ENCODE assay signal across 20 cellular contexts in genomic region chr17:12769981-12770380, GRCh38. TPM values are rescaled to one million over a fixed set of nuclear protein-coding genes. Genes with fewer than 3 reads are reported as not detected.
DNase-seq lines count a peak whose midpoint lies in the region; ATAC-seq and TF ChIP-seq lines count a peak whose summit lies in the region.
"Had no signal": no experiment of that assay in that cellular context is flagged by ENCODE, and none has a peak within 500 bp of the region (broad histone marks: within the 10 kb centered on the region; RNA-seq: fewer than 3 reads in every experiment).

No MANE protein-coding gene starts in this region.

- no peaks in the 10 kb centered on the region for H3K4me1 ChIP-seq in cardiac muscle cell (ENCODE audit: low read depth)
- H3K4me1 ChIP-seq in GM23248 (ENCODE audit: insufficient read depth), result no peaks in the 10 kb centered on the region
- no peaks in the 10 kb centered on the region for H3K4me1 ChIP-seq in endodermal cell (ENCODE audit: control insufficient read depth, insufficient read depth, low read length)

- no peaks in the 10 kb centered on the region for H3F3A ChIP-seq in GM23248 (ENCODE audit: insufficient read depth)

- no peaks in the 10 kb centered on the region for H3K27me3 Mint-ChIP-seq in endodermal cell (ENCODE audit: insufficient read depth)

- no peak overlapping the region for H2AFZ ChIP-seq in GM23248

- H3K79me2 ChIP-seq in GM23248 (ENCODE audit: insufficient read depth), result no peaks in the 10 kb centered on the region

- H3K4me1 Mint-ChIP-seq in endodermal cell, result no peaks in the 10 kb centered on the region
- H3K4me1 Mint-ChIP-seq: CD4-positive, alpha-beta memory T cell had no signal

- H3K9ac ChIP-seq in GM23248 (no peak overlapping the region), endodermal cell (ENCODE audit: extremely low read depth, low read length, poor library complexity, severe bottlenecking) (no peak overlapping the region)

- no peaks in the 10 kb centered on the region for H3K9me3 ChIP-seq in cardiac muscle cell (ENCODE audit: low read depth)
- no peaks in the 10 kb centered on the region for H3K9me3 ChIP-seq in GM23248 (ENCODE audit: low read depth)
- no peaks in the 10 kb centered on the region for H3K9me3 ChIP-seq in endodermal cell (ENCODE audit: control insufficient read depth, low read length)
- H3K9me3 ChIP-seq: A549 had no signal

- 73 to 80% methylated on average over 6 of the region's 6 CpGs for WGBS in GM23248 (ENCODE audit: low coverage in 1 of 2, low lambda C conversion rate in 2 of 2, missing lambda C conversion rate in 2 of 2), 2 experiments
- WGBS in endodermal cell (ENCODE audit: insufficient coverage in 1 of 2, insufficient read length in 1 of 2), 2 experiments, result 90 to 92% methylated on average over 6 of the region's 6 CpGs

- no peak overlapping the region for H3K4me2 ChIP-seq in GM23248 (ENCODE audit: unreplicated experiment)
- H3K4me2 ChIP-seq: A549 had no signal

- no peaks in the 10 kb centered on the region for H3K9me2 ChIP-seq in GM23248 (ENCODE audit: insufficient read depth)

- H3K27ac ChIP-seq in cardiac muscle cell, result peak overlapping the region; percentile 25
- no peak overlapping the region for H3K27ac ChIP-seq in GM23248
- H3K27ac ChIP-seq in endodermal cell (ENCODE audit: low read depth, low read length), result no peak overlapping the region
- H3K27ac ChIP-seq: 22Rv1, A549 had no signal

- DNase-seq in cardiac muscle cell (ENCODE audit: low read depth in 1 of 2, low spot score in 1 of 2) (no peak), Right ventricle myocardium inferior (ENCODE audit: missing footprints) (no peak), GM23248 (peak; percentile 26), M059J (ENCODE audit: low read depth) (peak; percentile 24), activated gamma-delta T cell (lab: John Stamatoyannopoulos, UW) (no peak), endodermal cell (no peak), putamen (ENCODE audit: low spot score) (no peak), A172 (ENCODE audit: low spot score) (no peak)
- DNase-seq: ACHN; C1 segment of cervical spinal cord; Calu3; CD4-positive, alpha-beta memory T cell; COR-L47; DMS53; DMS79 treated with DMSO at 0.1 percent for 48 hours; GF-D8; H7; HCEC 1CT had no signal

- H3K9me3 Mint-ChIP-seq in endodermal cell, result no peaks in the 10 kb centered on the region

- no peaks in the 10 kb centered on the region for H4K20me1 ChIP-seq in GM23248 (ENCODE audit: insufficient read depth)

- H3K4me3 ChIP-seq in cardiac muscle cell (no peak overlapping the region), GM23248 (no peak overlapping the region), endodermal cell (ENCODE audit: low read length) (no peak overlapping the region)
- H3K4me3 ChIP-seq: A549 had no signal

- H3K36me3 ChIP-seq in cardiac muscle cell, result peaks cover 8% of the 10 kb centered on the region
- H3K36me3 ChIP-seq in GM23248 (ENCODE audit: low read depth), result no peaks in the 10 kb centered on the region
- H3K36me3 ChIP-seq in endodermal cell (ENCODE audit: control insufficient read depth, insufficient read depth, low read length), result no peaks in the 10 kb centered on the region

- no peak overlapping the region for H3K27ac Mint-ChIP-seq in endodermal cell
- H3K27ac Mint-ChIP-seq: CD4-positive, alpha-beta memory T cell had no signal

- ATAC-seq in Right ventricle myocardium inferior, result no peak
- ATAC-seq: A549 had no signal

- TF ChIP-seq CTCF in cardiac muscle cell (IDR thresholded peaks at IDR 0.05; ENCODE audit: low read depth, low read length) (no peak), endodermal cell (conservative IDR thresholded peaks at IDR 0.05) (no peak)

- no peak overlapping the region for H3K4me3 Mint-ChIP-seq in endodermal cell
- H3K4me3 Mint-ChIP-seq: CD4-positive, alpha-beta memory T cell had no signal

- intact Hi-C loops in Right ventricle myocardium inferior (cut with DNase I), result no loop called here

- H3K27me3 ChIP-seq in cardiac muscle cell, result no peaks in the 10 kb centered on the region
- no peaks in the 10 kb centered on the region; the same call in 1 of the 2 replicates for H3K27me3 ChIP-seq in GM23248 (replicated peaks; ENCODE audit: insufficient read depth)
- H3K27me3 ChIP-seq in endodermal cell (ENCODE audit: control insufficient read depth, insufficient read depth, low read length, poor library complexity, severe bottlenecking), result no peaks in the 10 kb centered on the region

- in situ Hi-C loops in GM23248 (cut with MboI), result loop anchor here (5.0 kb wide), 1 partner anchor 47 kb away; no protein-coding TSS in a partner anchor

- H3K36me3 Mint-ChIP-seq in endodermal cell (ENCODE audit: low read depth), result no peaks in the 10 kb centered on the region
- H3K36me3 Mint-ChIP-seq: CD4-positive, alpha-beta memory T cell had no signal

RNA-seq across cellular contexts. Expression of gene ARHGAP44, which starts 19.3 kb away (rescaled TPM):
- total RNA-seq in cardiac muscle cell (7.1 and 13.5 TPM in 2 replicates), Right ventricle myocardium inferior (8.6 TPM), endodermal cell (10 to 100 TPM; 14.2 to 21.9 TPM)
- polyA plus RNA-seq in cardiac muscle cell (10.2 and 16.5 TPM in 2 replicates), GM23248 (2016; fragmentation: Nextera tagmentation; extraction: Ambion mirVana) (0.33 and 0.57 TPM in 2 replicates)
- total RNA-seq in GM23248 (2014; rRNA removed; shearing (Covaris generic)), result 0.11 and 0.13 TPM in 2 replicates
- not detected in 2 replicates for total RNA-seq in M059J (2014; rRNA removed; shearing (Covaris generic))
- polyA plus RNA-seq in endodermal cell (2013, experiment 1 of 2), result 6.9 TPM
- 5.9 TPM for polyA plus RNA-seq in endodermal cell (2013, experiment 2 of 2)
- 0.69 and 1.1 TPM in 2 replicates for total RNA-seq in A172 (2014; rRNA removed; shearing (Covaris generic))
- total RNA-seq: CD4-positive, alpha-beta memory T cell had no signal

Comparison
In these comparisons a context has a peak if more than half of its experiments do, and no peak if none do; other contexts are left out.
1. DNase-seq: peak in GM23248 (single experiment) and M059J (single experiment); none in cardiac muscle cell (0 of 2), Right ventricle myocardium inferior (single experiment), activated gamma-delta T cell (single experiment), endodermal cell (single experiment), putamen (single experiment) and A172 (single experiment).